17 cellular contexts compared by ENCODE assay signal in genomic region chr11:120785576-120785975, GRCh38.
DNase-seq lines count a peak whose midpoint lies in the region; ATAC-seq and TF ChIP-seq lines count a peak whose summit lies in the region.
"Had no signal": no experiment of that assay in that cellular context is flagged by ENCODE, and none has a peak within 500 bp of the region (broad histone marks: within the 10 kb centered on the region; RNA-seq: fewer than 3 reads in every experiment).

No MANE protein-coding gene starts in this region.

- no peak overlapping the region for H3K27ac ChIP-seq in CD8-positive, alpha-beta memory T cell (ENCODE audit: low read depth, low read length)
- H3K27ac ChIP-seq: A549, C4-2B, GM23248, HL-60 had no signal

- H3K36me3 Mint-ChIP-seq in progenitor cell of endocrine pancreas (ENCODE audit: insufficient read depth) = no peaks in the 10 kb centered on the region
- no peaks in the 10 kb centered on the region for H3K36me3 Mint-ChIP-seq in CD8-positive, alpha-beta memory T cell
- H3K36me3 Mint-ChIP-seq: CD4-positive, alpha-beta memory T cell had no signal

- H3K4me1 ChIP-seq in CD8-positive, alpha-beta memory T cell (ENCODE audit: insufficient read depth, low read length) = no peaks in the 10 kb centered on the region
- H3K4me1 ChIP-seq: A549 had no signal

- no peaks in the 10 kb centered on the region for H3K9me3 ChIP-seq in CD8-positive, alpha-beta memory T cell (ENCODE audit: low read length)
- H3K9me3 ChIP-seq: A549, BE2C had no signal

- H3K36me3 ChIP-seq in CD8-positive, alpha-beta memory T cell (ENCODE audit: insufficient read depth, low read length) = no peaks in the 10 kb centered on the region
- H3K36me3 ChIP-seq: BE2C had no signal

- no peak overlapping the region for H3K4me3 Mint-ChIP-seq in progenitor cell of endocrine pancreas (ENCODE audit: low read depth)
- no peak overlapping the region for H3K4me3 Mint-ChIP-seq in CD8-positive, alpha-beta memory T cell
- H3K4me3 Mint-ChIP-seq: CD4-positive, alpha-beta memory T cell had no signal

- POLR2A ChIA-PET in CD8-positive, alpha-beta memory T cell (lab: Charles Lee) = no interaction called here

- peaks cover 37% of the 10 kb centered on the region for H3K27me3 Mint-ChIP-seq in progenitor cell of endocrine pancreas
- H3K27me3 Mint-ChIP-seq in CD8-positive, alpha-beta memory T cell = peaks cover 4 to 16% of the 10 kb centered on the region in 2 donors

- ATAC-seq in Right ventricle myocardium inferior = no peak
- no peak for ATAC-seq in sciatic nerve
- ATAC-seq: A549, HCT116 had no signal

- no peak overlapping the region for H3K4me3 ChIP-seq in CD8-positive, alpha-beta memory T cell (ENCODE audit: low read length)
- H3K4me3 ChIP-seq: A549, GM23248 had no signal

- no peaks in the 10 kb centered on the region for H3K27me3 ChIP-seq in CD8-positive, alpha-beta memory T cell (ENCODE audit: insufficient read depth, low read length, poor library complexity, severe bottlenecking)
- H3K27me3 ChIP-seq: BE2C had no signal

- intact Hi-C loops in cardiac septum (cut with DNase I) = no loop called here
- intact Hi-C loops in Right ventricle myocardium inferior (cut with DNase I) = no loop called here
- intact Hi-C loops in sciatic nerve (cut with DNase I) = no loop called here

- no peaks in the 10 kb centered on the region for H3K4me1 Mint-ChIP-seq in progenitor cell of endocrine pancreas (ENCODE audit: low read depth)
- no peaks in the 10 kb centered on the region for H3K4me1 Mint-ChIP-seq in CD8-positive, alpha-beta memory T cell
- H3K4me1 Mint-ChIP-seq: CD4-positive, alpha-beta memory T cell had no signal

- no peak for TF ChIP-seq CTCF in progenitor cell of endocrine pancreas (IDR thresholded peaks at IDR 0.05; ENCODE audit: unreplicated experiment)

- no peak overlapping the region for H3K27ac Mint-ChIP-seq in progenitor cell of endocrine pancreas
- no peak overlapping the region for H3K27ac Mint-ChIP-seq in CD8-positive, alpha-beta memory T cell
- H3K27ac Mint-ChIP-seq: CD4-positive, alpha-beta memory T cell had no signal

- CTCF ChIA-PET in CD8-positive, alpha-beta memory T cell (lab: Charles Lee) = no interaction called here

- H3K9me3 Mint-ChIP-seq in progenitor cell of endocrine pancreas (ENCODE audit: low read depth) = no peaks in the 10 kb centered on the region
- H3K9me3 Mint-ChIP-seq in CD8-positive, alpha-beta memory T cell = no peaks in the 10 kb centered on the region
- H3K9me3 Mint-ChIP-seq: CD4-positive, alpha-beta memory T cell had no signal

- DNase-seq in cardiac septum (ENCODE audit: low spot score) = peak; percentile 24
- no peak for DNase-seq in Right ventricle myocardium inferior (ENCODE audit: missing footprints)
- peak; percentile 29 for DNase-seq in islet precursor cell
- DNase-seq in sciatic nerve (ENCODE audit: low spot score) = peak; percentile 35
- no peak for DNase-seq in progenitor cell of endocrine pancreas (ENCODE audit: low spot score, unreplicated experiment)
- no peak for DNase-seq in CD8-positive, alpha-beta memory T cell
- DNase-seq: CD4-positive, alpha-beta memory T cell; COR-L47; DMS153; DMS79 treated with DMSO at 0.1 percent for 48 hours; EL; GM23248 had no signal

Comparison
In these comparisons a context has a peak if more than half of its experiments do, and no peak if none do; other contexts are left out.
1. DNase-seq: peak in cardiac septum (single experiment), islet precursor cell (single experiment) and sciatic nerve (single experiment); none in Right ventricle myocardium inferior (single experiment), progenitor cell of endocrine pancreas (single experiment) and CD8-positive, alpha-beta memory T cell (0 of 5).